In genomic region chr3:113226491-113226890, GRCh38 we compare ENCODE assay signal across 25 cellular contexts. TPM values are rescaled to one million over a fixed set of nuclear protein-coding genes. Genes with fewer than 3 reads are reported as not detected.
"Had no signal": no experiment of that assay in that cellular context is flagged by ENCODE, and none has a peak within 500 bp of the region (broad histone marks: within the 10 kb centered on the region; RNA-seq: fewer than 3 reads in every experiment).

No MANE protein-coding gene starts in this region.

- H3K27ac Mint-ChIP-seq: naive thymus-derived CD8-positive, alpha-beta T cell; stimulated activated effector memory CD8-positive, alpha-beta T cell treated with anti-CD3 and anti-CD28 coated beads, Interleukin-12 subunit alpha, Interleukin-12 subunit beta, amount 100 ng/mL, for 72 hours had no signal

- H3K4me3 Mint-ChIP-seq: naive thymus-derived CD8-positive, alpha-beta T cell; neural crest cell; stimulated activated effector memory CD8-positive, alpha-beta T cell treated with anti-CD3 and anti-CD28 coated beads, Interleukin-12 subunit alpha, Interleukin-12 subunit beta, amount 100 ng/mL, for 72 hours had no signal

- H3K27ac ChIP-seq: dorsolateral prefrontal cortex, epithelial cell of prostate, foreskin keratinocyte, heart right ventricle, left lung, prostate gland, right atrium auricular region, thoracic aorta, tibial nerve, upper lobe of left lung had no signal

- ATAC-seq: esophagus mucosa; foreskin keratinocyte; heart right ventricle; left cardiac atrium; left lung; naive thymus-derived CD8-positive, alpha-beta T cell; sciatic nerve; stimulated activated effector memory CD8-positive, alpha-beta T cell treated with anti-CD3 and anti-CD28 coated beads, Interleukin-12 subunit alpha, Interleukin-12 subunit beta, amount 100 ng/mL, for 72 hours had no signal

- H3K27me3 ChIP-seq: dorsolateral prefrontal cortex, foreskin keratinocyte, right atrium auricular region, tibial nerve, upper lobe of left lung had no signal

- H3K9me3 ChIP-seq: heart right ventricle, left lung, prostate gland, right atrium auricular region, thoracic aorta, tibial nerve, upper lobe of left lung had no signal

- H3K4me3 ChIP-seq: dorsolateral prefrontal cortex, heart right ventricle, left lung, prostate gland, right atrium auricular region, thoracic aorta, tibial nerve, upper lobe of left lung had no signal

- H3K4me1 ChIP-seq: left lung, prostate gland had no signal

- DNase-seq: dorsolateral prefrontal cortex; effector CD4-positive, alpha-beta T cell; foreskin keratinocyte; glutamatergic neuron; heart right ventricle; hippocampal formation; left cardiac atrium; left lung; mesendoderm; midbrain; naive thymus-derived CD8-positive, alpha-beta T cell; stimulated activated CD4-positive, alpha-beta T cell treated with anti-CD3 and anti-CD28 coated beads, Interleukin-2, amount 100 ng/mL, for 24 hours; stimulated activated CD4-positive, alpha-beta T cell treated with anti-CD3 and anti-CD28 coated beads, Interleukin-4, amount 100 ng/mL, for 24 hours; stimulated activated naive CD4-positive, alpha-beta T cell treated with Interleukin-2 at 50 U/mL for 16 hours; upper lobe of left lung had no signal

- H3K36me3 Mint-ChIP-seq: naive thymus-derived CD8-positive, alpha-beta T cell; stimulated activated effector memory CD8-positive, alpha-beta T cell treated with anti-CD3 and anti-CD28 coated beads, Interleukin-12 subunit alpha, Interleukin-12 subunit beta, amount 100 ng/mL, for 72 hours had no signal

- H3K9me3 Mint-ChIP-seq: naive thymus-derived CD8-positive, alpha-beta T cell; neural crest cell; stimulated activated effector memory CD8-positive, alpha-beta T cell treated with anti-CD3 and anti-CD28 coated beads, Interleukin-12 subunit alpha, Interleukin-12 subunit beta, amount 100 ng/mL, for 72 hours had no signal

- H3K36me3 ChIP-seq: heart right ventricle, left lung, prostate gland, right atrium auricular region, thoracic aorta, upper lobe of left lung had no signal

RNA-seq across cellular contexts. Expression of gene BOC, which starts 15.1 kb away (rescaled TPM):
- total RNA-seq: lung microvascular endothelial cell; naive thymus-derived CD8-positive, alpha-beta T cell had no signal
